ENCODE assay signal across 1 cellular context in genomic region chr3:56124546-56124945, GRCh38.
TF ChIP-seq lines count a peak whose summit lies in the region.

No MANE protein-coding gene starts in this region.

TF ChIP-seq in SK-N-SH treated with all-trans-retinoic acid at 6 μM for 48 hours, 23 proteins besides CTCF, POLR2A, EP300 and RAD21 (continued from another document):
- no peak for TF ChIP-seq PATZ1 (CRISPR knock-in tag; IDR thresholded peaks at IDR 0.05; ENCODE audit: borderline replicate concordance)
- TF ChIP-seq CSDC2 (CRISPR knock-in tag; IDR thresholded peaks at IDR 0.05): no peak
- TF ChIP-seq TCF4 (CRISPR knock-in tag; IDR thresholded peaks at IDR 0.05; ENCODE audit: borderline replicate concordance): no peak
- TF ChIP-seq CSRNP3 (CRISPR knock-in tag; IDR thresholded peaks at IDR 0.05): no peak
- no peak for TF ChIP-seq ESRRG (CRISPR knock-in tag; IDR thresholded peaks at IDR 0.05)
